In the genomic region with DNA sequence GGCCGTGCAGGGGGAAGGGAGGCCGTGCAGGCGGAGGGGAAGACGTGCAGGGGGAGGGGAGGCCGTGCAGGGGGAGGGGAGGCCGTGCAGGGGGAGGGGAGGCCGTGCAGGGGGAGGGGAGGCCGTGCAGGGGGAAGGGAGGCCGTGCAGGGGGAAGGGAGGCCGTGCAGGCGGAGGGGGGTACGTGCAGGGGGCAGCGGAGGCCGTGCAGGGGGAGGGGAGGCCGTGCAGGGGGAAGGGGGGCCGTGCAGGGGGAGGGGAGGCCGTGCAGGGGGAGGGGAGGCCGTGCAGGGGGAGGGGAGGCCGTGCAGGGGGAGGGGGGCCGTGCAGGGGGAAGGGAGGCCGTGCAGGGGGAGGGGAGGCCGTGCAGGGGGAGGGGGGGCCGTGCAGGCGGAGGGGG, we compare ENCODE assay signal across 7 cellular contexts. TPM values are rescaled to one million over a fixed set of nuclear protein-coding genes. Genes with fewer than 3 reads are reported as not detected.
DNase-seq lines count a peak whose midpoint lies in the region; ATAC-seq and TF ChIP-seq lines count a peak whose summit lies in the region.
"Not testable (repeated sequence)": the region's sequence is repeated elsewhere in the genome, so short reads cannot be mapped to it uniquely, and the experiment has no call there.

No MANE protein-coding gene starts in this region.

- ATAC-seq in right cardiac atrium, result not testable (repeated sequence)

- not testable (repeated sequence) for DNase-seq in dorsolateral prefrontal cortex; right cardiac atrium; mesenchymal stem cell; ovary; suprapubic skin (ENCODE audit: low spot score in 2 of 2); vagina (ENCODE audit: extremely low spot score in 2 of 2)

- TF ChIP-seq EP300 in ovary (IDR thresholded peaks at IDR 0.05); suprapubic skin (IDR thresholded peaks at IDR 0.05): not testable (repeated sequence)

- H3K14ac ChIP-seq in mesenchymal stem cell (ENCODE audit: low read length in 2 of 2), result not testable (repeated sequence)

- H2BK120ac ChIP-seq in mesenchymal stem cell (ENCODE audit: low read depth, low read length), result peak overlapping the region; percentile 38

- H3K79me2 ChIP-seq in OCI-LY3 (ENCODE audit: low read length), result peaks cover 36% of the 10 kb centered on the region

- H2AFZ ChIP-seq in OCI-LY3 (ENCODE audit: low read depth, low read length); mesenchymal stem cell (ENCODE audit: low read depth, low read length): not testable (repeated sequence)

- TF ChIP-seq CTCF in OCI-LY3 (IDR thresholded peaks at IDR 0.05; ENCODE audit: low read depth, low read length); dorsolateral prefrontal cortex (IDR thresholded peaks at IDR 0.05 in 54 of 56, conservative IDR thresholded peaks at IDR 0.05 in 2 of 56; ENCODE audit: low read depth in 1 of 56, partially characterized antibody in 56 of 56); ovary (IDR thresholded peaks at IDR 0.05); suprapubic skin (IDR thresholded peaks at IDR 0.05); vagina (IDR thresholded peaks at IDR 0.05): not testable (repeated sequence)

- not testable (repeated sequence) for H2AK5ac ChIP-seq in mesenchymal stem cell (ENCODE audit: low read length, severe bottlenecking)

- not testable (repeated sequence) for H3K79me1 ChIP-seq in mesenchymal stem cell (replicated peaks; ENCODE audit: low read length, poor library complexity, severe bottlenecking)

- H3K9me3 ChIP-seq in OCI-LY3 (ENCODE audit: insufficient read depth, low read length); right cardiac atrium (ENCODE audit: control insufficient read depth, low read length); mesenchymal stem cell (ENCODE audit: control insufficient read depth, low read length); ovary; suprapubic skin; vagina: not testable (repeated sequence)

- H3K18ac ChIP-seq in mesenchymal stem cell (ENCODE audit: low read depth in 1 of 2, low read length in 2 of 2), result not testable (repeated sequence)

- H2BK15ac ChIP-seq in mesenchymal stem cell (ENCODE audit: low read depth, poor library complexity, severe bottlenecking), result not testable (repeated sequence)

- H2BK12ac ChIP-seq in mesenchymal stem cell (ENCODE audit: low read length in 2 of 2), result not testable (repeated sequence)

- H3K4me2 ChIP-seq in OCI-LY3 (ENCODE audit: low read length); mesenchymal stem cell (ENCODE audit: low read length, poor library complexity, severe bottlenecking): not testable (repeated sequence)

- H3K4me1 ChIP-seq in OCI-LY3 (ENCODE audit: low read length) (peaks cover 28% of the 10 kb centered on the region), mesenchymal stem cell (ENCODE audit: control insufficient read depth, insufficient read depth, low read depth, low read length) (peaks cover 28% of the 10 kb centered on the region), suprapubic skin (peaks cover 37% of the 10 kb centered on the region), vagina (peaks cover 18% of the 10 kb centered on the region)
- H3K4me1 ChIP-seq in right cardiac atrium (ENCODE audit: control insufficient read depth, insufficient read depth, low read length); ovary (ENCODE audit: insufficient read depth): not testable (repeated sequence)

- H3K4me3 ChIP-seq in OCI-LY3 (ENCODE audit: low read length); mesenchymal stem cell (ENCODE audit: insufficient read depth in 1 of 2, low read depth in 1 of 2, low read length in 2 of 2): not testable (repeated sequence)
- peak overlapping the region in 41 of 59 donors; percentile 24 to 73 (median 45) for H3K4me3 ChIP-seq in dorsolateral prefrontal cortex
- H3K4me3 ChIP-seq in right cardiac atrium (ENCODE audit: low read length), result peak overlapping the region; percentile 26
- peak overlapping the region; percentile 32 for H3K4me3 ChIP-seq in ovary
- peak overlapping the region; percentile 28 for H3K4me3 ChIP-seq in suprapubic skin
- H3K4me3 ChIP-seq in vagina, result peak overlapping the region; percentile 38 to 43

- peaks cover 12% of the 10 kb centered on the region for H4K20me1 ChIP-seq in OCI-LY3 (ENCODE audit: insufficient read depth, low read length)

- H3K27me3 ChIP-seq in OCI-LY3 (ENCODE audit: low read depth, low read length); right cardiac atrium (ENCODE audit: control insufficient read depth, insufficient read depth); mesenchymal stem cell (ENCODE audit: control insufficient read depth in 1 of 2, insufficient read depth in 1 of 2, low read length in 2 of 2); ovary; suprapubic skin; vagina: not testable (repeated sequence)
- H3K27me3 ChIP-seq in dorsolateral prefrontal cortex, result peaks cover 0 to 24% (median 3%) of the 10 kb centered on the region in 45 donors

- H4K91ac ChIP-seq in mesenchymal stem cell (ENCODE audit: low read length), result not testable (repeated sequence)

- TF ChIP-seq POLR2A in ovary (IDR thresholded peaks at IDR 0.05); suprapubic skin (IDR thresholded peaks at IDR 0.05); vagina (IDR thresholded peaks at IDR 0.05): not testable (repeated sequence)

- intact Hi-C loops in dorsolateral prefrontal cortex (cut with DNase I), result loop anchor here in 1 of 2 donors (5.0 kb wide), 1 partner anchor 37 kb away; the partner anchor contains the start of gene GTPBP6
- intact Hi-C loops in right cardiac atrium (cut with DNase I); ovary (cut with DNase I); vagina (cut with DNase I): not testable (repeated sequence)

- H3K36me3 ChIP-seq in OCI-LY3 (replicated peaks; ENCODE audit: low read depth, low read length), result peaks cover 18% of the 10 kb centered on the region
- peaks cover 16 to 18% of the 10 kb centered on the region in 2 experiments for H3K36me3 ChIP-seq in mesenchymal stem cell (ENCODE audit: control insufficient read depth in 1 of 2, insufficient read depth in 2 of 2, low read depth in 1 of 2, low read length in 2 of 2)
- not testable (repeated sequence) for H3K36me3 ChIP-seq in ovary, vagina
- H3K36me3 ChIP-seq in suprapubic skin, result peaks cover 13% of the 10 kb centered on the region

- H3K4ac ChIP-seq in mesenchymal stem cell (ENCODE audit: low read depth in 1 of 2, low read length in 2 of 2), result not testable (repeated sequence)

- H3K27ac ChIP-seq in OCI-LY3 (ENCODE audit: low read length) (peak overlapping the region; percentile 90; the same call in 1 of the 2 replicates), dorsolateral prefrontal cortex (peak overlapping the region in 2 of 59 donors; percentile 70 to 88), ovary (peak overlapping the region in 1 of 2 donors; percentile 66), vagina (peak overlapping the region; percentile 61)
- not testable (repeated sequence) for H3K27ac ChIP-seq in right cardiac atrium (ENCODE audit: low read length); mesenchymal stem cell (ENCODE audit: low read length, poor library complexity, severe bottlenecking); suprapubic skin

- WGBS in right cardiac atrium, result 7% methylated on average over 22 of the region's 24 CpGs
- WGBS in mesenchymal stem cell, result no CpG with 5 or more reads among the region's 24 CpGs
- WGBS in ovary, 3 donors, result 3 to 7% methylated on average over 3 to 18 of the region's 24 CpGs; no CpG with 5 or more reads in 1 of the 3 donors
- no CpG with 5 or more reads among the region's 24 CpGs for WGBS in suprapubic skin

- not testable (repeated sequence) for H4K8ac ChIP-seq in mesenchymal stem cell (ENCODE audit: low read length)

- H2BK5ac ChIP-seq in mesenchymal stem cell (ENCODE audit: low read depth, low read length, poor library complexity, severe bottlenecking), result not testable (repeated sequence)

- not testable (repeated sequence) for H3K23ac ChIP-seq in mesenchymal stem cell (ENCODE audit: low read length in 2 of 2)

- H3K9ac ChIP-seq in OCI-LY3 (ENCODE audit: low read length); mesenchymal stem cell (ENCODE audit: low read length): not testable (repeated sequence)

RNA-seq across cellular contexts. Expression of gene PLCXD1, which starts 0.5 kb away (rescaled TPM):
- total RNA-seq in dorsolateral prefrontal cortex (10 to 100 TPM; 10.6 to 91.2 (median 27.8) TPM), right cardiac atrium (1 to 10 TPM; 2.1 to 9.0 (median 4.7) TPM), ovary (10 to 100 TPM in 5 of 7 donors, 1 to 10 TPM in 2; 2.6 to 19.4 (median 13.5) TPM), suprapubic skin (10 to 100 TPM; 22.4 to 78.3 (median 54.2) TPM), vagina (14.0 TPM)
- polyA plus RNA-seq in right cardiac atrium (3.6 TPM), ovary (10 to 100 TPM in 1 of 2 donors, 1 to 10 TPM in 1; 3.6 to 11.8 TPM)
- 15.8 TPM for polyA plus RNA-seq in mesenchymal stem cell (2013, experiment 1 of 2)
- polyA plus RNA-seq in mesenchymal stem cell (2013, experiment 2 of 2), result 14.5 TPM

RNA-seq across cellular contexts. Expression of gene GTPBP6, which starts 37.9 kb away (rescaled TPM):
- total RNA-seq in dorsolateral prefrontal cortex (10 to 100 TPM; 33.8 to 91.4 (median 51.5) TPM), right cardiac atrium (10 to 100 TPM; 48.4 to 57.6 (median 54.8) TPM), ovary (10 to 100 TPM; 29.3 to 69.0 (median 47.8) TPM), suprapubic skin (10 to 100 TPM; 29.7 to 36.4 (median 34.3) TPM), vagina (30.9 TPM)
- polyA plus RNA-seq in right cardiac atrium (59.0 TPM), ovary (10 to 100 TPM in 1 of 2 donors, 1 to 10 TPM in 1; 7.1 to 59.1 TPM)
- 29.7 TPM for polyA plus RNA-seq in mesenchymal stem cell (2013, experiment 1 of 2)
- 29.8 TPM for polyA plus RNA-seq in mesenchymal stem cell (2013, experiment 2 of 2)
